8 cellular contexts compared by ENCODE assay signal in the genomic region with DNA sequence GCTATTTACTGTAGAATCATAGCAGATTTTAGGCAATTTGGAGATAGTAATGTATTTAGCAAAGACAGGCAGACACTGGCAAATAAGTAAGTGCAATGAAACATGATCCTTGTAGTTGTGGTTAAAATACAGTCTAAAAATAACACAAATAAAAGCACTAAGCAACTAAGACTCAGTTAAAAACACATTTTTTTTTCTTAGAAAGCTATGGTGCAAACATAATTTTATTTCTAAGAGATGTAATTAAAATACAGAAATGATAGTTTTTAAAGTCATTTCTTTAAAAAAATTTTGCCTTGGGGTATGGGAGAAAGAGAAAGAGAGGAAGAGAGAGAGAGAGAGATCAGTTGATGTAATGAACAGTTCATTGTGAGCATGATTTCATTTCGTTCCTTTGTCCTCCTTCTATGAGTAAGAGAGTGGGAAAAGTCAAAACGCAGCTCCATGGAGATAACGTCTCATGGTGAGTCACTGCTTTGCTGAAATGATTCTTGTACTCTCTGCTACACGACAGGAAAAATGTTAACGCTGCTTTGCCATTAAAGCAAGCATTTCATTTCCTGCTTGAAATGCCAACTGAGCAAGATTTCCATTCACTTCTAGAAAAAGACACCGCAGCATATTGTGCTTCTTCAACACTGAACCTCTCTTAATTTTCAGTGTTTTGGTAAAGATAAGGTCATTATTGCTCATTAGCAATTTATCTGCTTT.
A peak's percentile ranks its signal among the peaks of the same experiment; 100 is the strongest.
DNase-seq lines count a peak whose midpoint lies in the region; ATAC-seq and TF ChIP-seq lines count a peak whose summit lies in the region.

No MANE protein-coding gene starts in this region.

- no peaks in the 10 kb centered on the region for H3K9me3 Mint-ChIP-seq in neural crest cell

- H3K36me3 ChIP-seq in HEK293 (ENCODE audit: control insufficient read depth in 2 of 2, insufficient read depth in 1 of 2, low read length in 2 of 2) (no peaks in the 10 kb centered on the region), fibroblast of lung (ENCODE audit: control insufficient read depth, insufficient read depth, low read length) (no peaks in the 10 kb centered on the region)

- CTCF ChIA-PET in HEK293 (lab: Yijun Ruan, JAX): interaction anchor here (0.6 to 1.7 kb wide), 2 partner anchors 24 to 825 kb away, joined by 3 to 6 read pairs; no protein-coding TSS in a partner anchor

- H3K9me3 ChIP-seq in HEK293 (ENCODE audit: control insufficient read depth, insufficient read depth, low read depth, low read length) (no peaks in the 10 kb centered on the region), fibroblast of lung (ENCODE audit: control insufficient read depth, insufficient read depth, low read depth, low read length) (no peaks in the 10 kb centered on the region)

- H3K9ac ChIP-seq in fibroblast of lung (ENCODE audit: insufficient read depth, low read length): peak overlapping the region; percentile 39

- H3K4me3 ChIP-seq in HEK293 (ENCODE audit: low read depth, low read length): peak overlapping the region; percentile 16
- H3K4me3 ChIP-seq in fibroblast of lung (replicated peaks in 1 of 4; ENCODE audit: control extremely low read depth in 1 of 4, insufficient read depth in 1 of 4, low read depth in 3 of 4, low read length in 4 of 4): peak overlapping the region; percentile 30 to 55 (median 38)

- H4K20me1 ChIP-seq in fibroblast of lung (ENCODE audit: control insufficient read depth, extremely low read depth, insufficient read depth, low read length): no peaks in the 10 kb centered on the region

- H3K4me1 Mint-ChIP-seq in neural crest cell: peaks cover 47% of the 10 kb centered on the region

- peak; percentile 88 for DNase-seq in DMS153 treated with DMSO at 0.1 percent for 48 hours (lab: John Stamatoyannopoulos, UW; ENCODE audit: unreplicated experiment)
- peak; percentile 43 for DNase-seq in NCI-H2029 treated with DMSO at 0.1 percent for 48 hours (lab: John Stamatoyannopoulos, UW)
- peak; percentile 55 for DNase-seq in activated CD4-positive, alpha-beta T cell treated with anti-CD3 and anti-CD28 coated beads for 48 hours
- peak; percentile 98 for DNase-seq in fibroblast of lung (ENCODE audit: low read depth in 2 of 2)
- DNase-seq in neural crest cell (ENCODE audit: low read depth, low spot score): no peak
- no peak for DNase-seq in 8988T

- H3K4me2 ChIP-seq in fibroblast of lung (ENCODE audit: extremely low read depth, insufficient read depth, low read length): peak overlapping the region; percentile 69

- ATAC-seq in GM21576 (IDR thresholded peaks at IDR 0.05; ENCODE audit: unreplicated experiment): no peak

- H3K36me3 Mint-ChIP-seq in neural crest cell (ENCODE audit: low read depth): no peaks in the 10 kb centered on the region

- no peaks in the 10 kb centered on the region for H3K27me3 Mint-ChIP-seq in neural crest cell (ENCODE audit: low read depth)

- H3K79me2 ChIP-seq in fibroblast of lung (ENCODE audit: control insufficient read depth, insufficient read depth, low read length): no peaks in the 10 kb centered on the region

- peak overlapping the region; percentile 55 for H3K27ac ChIP-seq in HEK293 (ENCODE audit: extremely low read depth, low read depth, low read length)
- peak overlapping the region; percentile 68 for H3K27ac ChIP-seq in fibroblast of lung (ENCODE audit: insufficient read depth, low read length)

- H3K4me1 ChIP-seq in HEK293 (ENCODE audit: control insufficient read depth, insufficient read depth, low read length) (peaks cover 20% of the 10 kb centered on the region), fibroblast of lung (ENCODE audit: control insufficient read depth, extremely low read depth, insufficient read depth, low read length) (peaks cover 3% of the 10 kb centered on the region)

- H3K27ac Mint-ChIP-seq in neural crest cell (ENCODE audit: unreplicated experiment): peak overlapping the region; percentile 98

- POLR2A ChIA-PET in HEK293 (lab: Yijun Ruan, JAX): interaction anchor here (0.8 kb wide), 1 partner anchor 62 kb away, joined by 3 read pairs; no protein-coding TSS in a partner anchor

- TF ChIP-seq CTCF in HEK293 (tag by site-specific recombination; IDR thresholded peaks at IDR 0.05): no peak
- no peak for TF ChIP-seq CTCF in fibroblast of lung (conservative IDR thresholded peaks at IDR 0.05 in 1 of 2, IDR thresholded peaks at IDR 0.05 in 1 of 2; ENCODE audit: low read depth in 1 of 2, low read length in 2 of 2)
- no peak for TF ChIP-seq CTCF in neural crest cell (conservative IDR thresholded peaks at IDR 0.05)

- H3K27me3 ChIP-seq in fibroblast of lung (ENCODE audit: control insufficient read depth, insufficient read depth, low read length): no peaks in the 10 kb centered on the region

- peak overlapping the region; percentile 31 for H2AFZ ChIP-seq in fibroblast of lung (ENCODE audit: low read length)

- peak overlapping the region; percentile 78 for H3K4me3 Mint-ChIP-seq in neural crest cell

TF ChIP-seq in HEK293, 187 proteins besides CTCF, POLR2A, EP300 and RAD21 (continues in another document):
- no peak for TF ChIP-seq ZNF280C (tag by site-specific recombination; IDR thresholded peaks at IDR 0.05)
- 0 out of 2 replicates have a peak, but pooled peaks have one; percentile 21 for TF ChIP-seq KLF8 (tag by site-specific recombination; IDR thresholded peaks at IDR 0.05)
- TF ChIP-seq ZNF10 (tag by site-specific recombination; IDR thresholded peaks at IDR 0.05): peak; percentile 78; the same call in 1 of the 2 replicates
- no peak for TF ChIP-seq ZNF292 (tag by site-specific recombination; IDR thresholded peaks at IDR 0.05; ENCODE audit: borderline replicate concordance, low read depth)
- peak; percentile 97 for TF ChIP-seq BCL6B (tag by site-specific recombination; IDR thresholded peaks at IDR 0.05)
- TF ChIP-seq ZNF600 (tag by site-specific recombination; IDR thresholded peaks at IDR 0.05): 0 out of 2 replicates have a peak, but pooled peaks have one; percentile 60
- TF ChIP-seq FEZF1 (tag by site-specific recombination; IDR thresholded peaks at IDR 0.05): peak; percentile 43
- no peak for TF ChIP-seq ZNF157 (tag by site-specific recombination; IDR thresholded peaks at IDR 0.05)
- no peak for TF ChIP-seq ZNF561 (tag by site-specific recombination; IDR thresholded peaks at IDR 0.05; ENCODE audit: borderline replicate concordance)
- TF ChIP-seq ZBTB1 (tag by site-specific recombination; IDR thresholded peaks at IDR 0.05): no peak
- 0 out of 2 replicates have a peak, but pooled peaks have one; percentile 49 for TF ChIP-seq ZNF843 (tag by site-specific recombination; IDR thresholded peaks at IDR 0.05)
- TF ChIP-seq ZNF488 (tag by site-specific recombination; IDR thresholded peaks at IDR 0.05): no peak
- TF ChIP-seq ZNF629 (tag by site-specific recombination; IDR thresholded peaks at IDR 0.05): peak; percentile 87
- TF ChIP-seq, protein P1, sequence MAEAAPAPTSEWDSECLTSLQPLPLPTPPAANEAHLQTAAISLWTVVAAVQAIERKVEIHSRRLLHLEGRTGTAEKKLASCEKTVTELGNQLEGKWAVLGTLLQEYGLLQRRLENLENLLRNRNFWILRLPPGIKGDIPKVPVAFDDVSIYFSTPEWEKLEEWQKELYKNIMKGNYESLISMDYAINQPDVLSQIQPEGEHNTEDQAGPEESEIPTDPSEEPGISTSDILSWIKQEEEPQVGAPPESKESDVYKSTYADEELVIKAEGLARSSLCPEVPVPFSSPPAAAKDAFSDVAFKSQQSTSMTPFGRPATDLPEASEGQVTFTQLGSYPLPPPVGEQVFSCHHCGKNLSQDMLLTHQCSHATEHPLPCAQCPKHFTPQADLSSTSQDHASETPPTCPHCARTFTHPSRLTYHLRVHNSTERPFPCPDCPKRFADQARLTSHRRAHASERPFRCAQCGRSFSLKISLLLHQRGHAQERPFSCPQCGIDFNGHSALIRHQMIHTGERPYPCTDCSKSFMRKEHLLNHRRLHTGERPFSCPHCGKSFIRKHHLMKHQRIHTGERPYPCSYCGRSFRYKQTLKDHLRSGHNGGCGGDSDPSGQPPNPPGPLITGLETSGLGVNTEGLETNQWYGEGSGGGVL (tag by site-specific recombination; IDR thresholded peaks at IDR 0.05): 0 out of 2 replicates have a peak, but pooled peaks have one; percentile 26

Comparison
In these comparisons a context has a peak if more than half of its experiments do, and no peak if none do; other contexts are left out.
1. DNase-seq: peak in DMS153 treated with DMSO at 0.1 percent for 48 hours (single experiment), NCI-H2029 treated with DMSO at 0.1 percent for 48 hours (single experiment), activated CD4-positive, alpha-beta T cell treated with anti-CD3 and anti-CD28 coated beads for 48 hours (single experiment) and fibroblast of lung (2 of 2); none in neural crest cell (single experiment) and 8988T (single experiment).